In genomic region chr2:60530228-60530627, GRCh38 we compare ENCODE assay signal across 1 cellular context.
TF ChIP-seq lines count a peak whose summit lies in the region.

No MANE protein-coding gene starts in this region.

TF ChIP-seq in GM23338, 12 proteins besides CTCF, POLR2A, EP300 and RAD21 (continued from another document):
- no peak for TF ChIP-seq ZNF462 (CRISPR knock-in tag; IDR thresholded peaks at IDR 0.05)
- TF ChIP-seq JUNB (IDR thresholded peaks at IDR 0.05; ENCODE audit: unreplicated experiment): no peak
- TF ChIP-seq POLR2AphosphoS5 (IDR thresholded peaks at IDR 0.05; ENCODE audit: low read depth): no peak
- TF ChIP-seq, protein P1, sequence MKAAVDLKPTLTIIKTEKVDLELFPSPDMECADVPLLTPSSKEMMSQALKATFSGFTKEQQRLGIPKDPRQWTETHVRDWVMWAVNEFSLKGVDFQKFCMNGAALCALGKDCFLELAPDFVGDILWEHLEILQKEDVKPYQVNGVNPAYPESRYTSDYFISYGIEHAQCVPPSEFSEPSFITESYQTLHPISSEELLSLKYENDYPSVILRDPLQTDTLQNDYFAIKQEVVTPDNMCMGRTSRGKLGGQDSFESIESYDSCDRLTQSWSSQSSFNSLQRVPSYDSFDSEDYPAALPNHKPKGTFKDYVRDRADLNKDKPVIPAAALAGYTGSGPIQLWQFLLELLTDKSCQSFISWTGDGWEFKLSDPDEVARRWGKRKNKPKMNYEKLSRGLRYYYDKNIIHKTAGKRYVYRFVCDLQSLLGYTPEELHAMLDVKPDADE (IDR thresholded peaks at IDR 0.05): no peak
- TF ChIP-seq ZNF114 (CRISPR knock-in tag; IDR thresholded peaks at IDR 0.05): no peak
- no peak for TF ChIP-seq EZH2 (IDR thresholded peaks at IDR 0.05; ENCODE audit: low read depth, unreplicated experiment)
- no peak for TF ChIP-seq STAT1 (IDR thresholded peaks at IDR 0.05; ENCODE audit: unreplicated experiment)
- no peak for TF ChIP-seq EZH2phosphoT487 (IDR thresholded peaks at IDR 0.05; ENCODE audit: unreplicated experiment)
- no peak for TF ChIP-seq ZNF331 (CRISPR knock-in tag; IDR thresholded peaks at IDR 0.05; ENCODE audit: low read depth)
- TF ChIP-seq CREB1 (CRISPR knock-in tag; IDR thresholded peaks at IDR 0.05; ENCODE audit: low read depth): no peak
- TF ChIP-seq, protein P2, sequence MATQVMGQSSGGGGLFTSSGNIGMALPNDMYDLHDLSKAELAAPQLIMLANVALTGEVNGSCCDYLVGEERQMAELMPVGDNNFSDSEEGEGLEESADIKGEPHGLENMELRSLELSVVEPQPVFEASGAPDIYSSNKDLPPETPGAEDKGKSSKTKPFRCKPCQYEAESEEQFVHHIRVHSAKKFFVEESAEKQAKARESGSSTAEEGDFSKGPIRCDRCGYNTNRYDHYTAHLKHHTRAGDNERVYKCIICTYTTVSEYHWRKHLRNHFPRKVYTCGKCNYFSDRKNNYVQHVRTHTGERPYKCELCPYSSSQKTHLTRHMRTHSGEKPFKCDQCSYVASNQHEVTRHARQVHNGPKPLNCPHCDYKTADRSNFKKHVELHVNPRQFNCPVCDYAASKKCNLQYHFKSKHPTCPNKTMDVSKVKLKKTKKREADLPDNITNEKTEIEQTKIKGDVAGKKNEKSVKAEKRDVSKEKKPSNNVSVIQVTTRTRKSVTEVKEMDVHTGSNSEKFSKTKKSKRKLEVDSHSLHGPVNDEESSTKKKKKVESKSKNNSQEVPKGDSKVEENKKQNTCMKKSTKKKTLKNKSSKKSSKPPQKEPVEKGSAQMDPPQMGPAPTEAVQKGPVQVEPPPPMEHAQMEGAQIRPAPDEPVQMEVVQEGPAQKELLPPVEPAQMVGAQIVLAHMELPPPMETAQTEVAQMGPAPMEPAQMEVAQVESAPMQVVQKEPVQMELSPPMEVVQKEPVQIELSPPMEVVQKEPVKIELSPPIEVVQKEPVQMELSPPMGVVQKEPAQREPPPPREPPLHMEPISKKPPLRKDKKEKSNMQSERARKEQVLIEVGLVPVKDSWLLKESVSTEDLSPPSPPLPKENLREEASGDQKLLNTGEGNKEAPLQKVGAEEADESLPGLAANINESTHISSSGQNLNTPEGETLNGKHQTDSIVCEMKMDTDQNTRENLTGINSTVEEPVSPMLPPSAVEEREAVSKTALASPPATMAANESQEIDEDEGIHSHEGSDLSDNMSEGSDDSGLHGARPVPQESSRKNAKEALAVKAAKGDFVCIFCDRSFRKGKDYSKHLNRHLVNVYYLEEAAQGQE (IDR thresholded peaks at IDR 0.05; ENCODE audit: unreplicated experiment): no peak
